1 cellular context compared by ENCODE assay signal in the genomic region with DNA sequence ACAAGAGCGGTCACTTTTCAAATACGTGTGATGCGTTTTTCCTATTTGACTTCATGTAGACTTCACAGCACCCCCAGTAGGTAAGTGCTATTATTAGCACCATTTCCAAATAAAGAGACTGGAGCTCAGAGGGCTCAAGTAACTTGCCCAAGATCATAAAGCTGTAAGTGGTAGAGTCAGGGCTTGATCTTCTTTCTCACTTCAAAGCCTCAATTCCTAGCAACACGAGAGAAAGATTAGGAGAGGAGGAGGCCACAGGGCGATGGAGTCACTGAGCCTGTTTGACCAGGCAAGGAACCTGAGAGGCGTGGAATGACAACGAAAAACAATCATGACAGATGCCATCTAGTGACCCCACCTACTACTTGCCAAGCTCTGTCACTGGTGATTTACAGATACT.
A peak's percentile ranks its signal among the peaks of the same experiment; 100 is the strongest.
TF ChIP-seq lines count a peak whose summit lies in the region.

No MANE protein-coding gene starts in this region.

TF ChIP-seq in HEK293, 187 proteins besides CTCF, POLR2A, EP300 and RAD21 (continued from another document):
- TF ChIP-seq WT1 (tag by site-specific recombination; IDR thresholded peaks at IDR 0.05), result no peak
- TF ChIP-seq, protein P1, sequence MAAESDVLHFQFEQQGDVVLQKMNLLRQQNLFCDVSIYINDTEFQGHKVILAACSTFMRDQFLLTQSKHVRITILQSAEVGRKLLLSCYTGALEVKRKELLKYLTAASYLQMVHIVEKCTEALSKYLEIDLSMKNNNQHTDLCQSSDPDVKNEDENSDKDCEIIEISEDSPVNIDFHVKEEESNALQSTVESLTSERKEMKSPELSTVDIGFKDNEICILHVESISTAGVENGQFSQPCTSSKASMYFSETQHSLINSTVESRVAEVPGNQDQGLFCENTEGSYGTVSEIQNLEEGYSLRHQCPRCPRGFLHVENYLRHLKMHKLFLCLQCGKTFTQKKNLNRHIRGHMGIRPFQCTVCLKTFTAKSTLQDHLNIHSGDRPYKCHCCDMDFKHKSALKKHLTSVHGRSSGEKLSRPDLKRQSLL (tag by site-specific recombination; IDR thresholded peaks at IDR 0.05), result peak; percentile 52; the same call in 1 of the 2 replicates
